In genomic region chr10:665579-666091, GRCh38 we compare ENCODE assay signal across 2 cellular contexts.
TF ChIP-seq lines count a peak whose summit lies in the region.

No MANE protein-coding gene starts in this region.

TF ChIP-seq in PFSK-1, 5 proteins besides CTCF, POLR2A, EP300 and RAD21 (continued from another document):
- TF ChIP-seq REST (IDR thresholded peaks at IDR 0.05; ENCODE audit: insufficient read depth in 1 of 2, low read depth in 2 of 2, low read length in 2 of 2) (no peak), POLR2AphosphoS5 (IDR thresholded peaks at IDR 0.05; ENCODE audit: low read depth, low read length) (no peak), FOXP2 (optimal IDR thresholded peaks at IDR 0.05; ENCODE audit: borderline replicate concordance, extremely low read depth, extremely low read length, insufficient read depth) (peak; percentile 50), SIN3A (IDR thresholded peaks at IDR 0.05; ENCODE audit: borderline replicate concordance, insufficient read depth, low read length) (0 out of 2 replicates have a peak, but pooled peaks have one; percentile 39)

TF ChIP-seq in SK-N-SH, 30 proteins besides CTCF, POLR2A, EP300 and RAD21:
- TF ChIP-seq USF2 (IDR thresholded peaks at IDR 0.05; ENCODE audit: borderline replicate concordance, low read depth, low read length) (no peak), EZH2phosphoT487 (IDR thresholded peaks at IDR 0.05; ENCODE audit: borderline replicate concordance, low read depth) (no peak), TCF12 (IDR thresholded peaks at IDR 0.05) (no peak), MXI1 (IDR thresholded peaks at IDR 0.05; ENCODE audit: low read depth, low read length) (no peak), TAF1 (IDR thresholded peaks at IDR 0.05; ENCODE audit: borderline replicate concordance, low read depth, low read length) (no peak), SIN3A (IDR thresholded peaks at IDR 0.05; ENCODE audit: borderline replicate concordance, low read depth, low read length) (no peak), ELF1 (IDR thresholded peaks at IDR 0.05) (no peak), TEAD4 (IDR thresholded peaks at IDR 0.05; ENCODE audit: borderline replicate concordance, insufficient read depth) (no peak), RFX5 (IDR thresholded peaks at IDR 0.05; ENCODE audit: low read length) (no peak), CHD2 (IDR thresholded peaks at IDR 0.05; ENCODE audit: low read length, partially characterized antibody) (no peak), GABPA (IDR thresholded peaks at IDR 0.05; ENCODE audit: low read depth) (no peak), REST (IDR thresholded peaks at IDR 0.05; ENCODE audit: low read depth, low read length) (no peak), PBX3 (IDR thresholded peaks at IDR 0.05) (no peak), ZBTB33 (IDR thresholded peaks at IDR 0.05; ENCODE audit: borderline replicate concordance, low read depth) (no peak), MAX (IDR thresholded peaks at IDR 0.05; ENCODE audit: low read depth) (no peak), POLR2AphosphoS5 (IDR thresholded peaks at IDR 0.05; ENCODE audit: low read depth, low read length) (no peak), MEF2A (IDR thresholded peaks at IDR 0.05; ENCODE audit: borderline replicate concordance, low read depth) (no peak)
